In genomic region chr12:88299567-88300101, GRCh38 we compare ENCODE assay signal across 9 cellular contexts.
DNase-seq lines count a peak whose midpoint lies in the region; ATAC-seq, FAIRE-seq and TF ChIP-seq lines count a peak whose summit lies in the region.
"Had no signal": no experiment of that assay in that cellular context is flagged by ENCODE, and none has a peak within 500 bp of the region (broad histone marks: within the 10 kb centered on the region; RNA-seq: fewer than 3 reads in every experiment).

No MANE protein-coding gene starts in this region.

- peak; percentile 66 to 96 for DNase-seq in A549 (ENCODE audit: low read depth in 1 of 2, low spot score in 1 of 2)
- peak; percentile 64 for DNase-seq in RWPE1 (ENCODE audit: low spot score)
- peak; percentile 97 for DNase-seq in fibroblast of peridontal ligament (ENCODE audit: extremely low read depth)
- no peak for DNase-seq in GOT3 (lab: John Stamatoyannopoulos, UW)
- no peak for DNase-seq in posterior cingulate gyrus
- DNase-seq in prostate gland (ENCODE audit: low spot score), result no peak
- DNase-seq: gastrocnemius medialis had no signal

- TF ChIP-seq CTCF in A549 (IDR thresholded peaks at IDR 0.05) (no peak), RWPE1 (conservative IDR thresholded peaks at IDR 0.05; ENCODE audit: low read depth) (no peak), prostate gland (IDR thresholded peaks at IDR 0.05) (no peak)

- TF ChIP-seq RAD21 in A549 (conservative IDR thresholded peaks at IDR 0.05 in 1 of 2, IDR thresholded peaks at IDR 0.05 in 1 of 2), result peak; percentile 26 to 44; a peak in 4 of 5 replicates

- H3K27ac ChIP-seq in A549, result peak overlapping the region; percentile 78 to 84
- H3K27ac ChIP-seq in RWPE1, result no peak overlapping the region
- H3K27ac ChIP-seq in prostate gland, result no peak overlapping the region
- H3K27ac ChIP-seq: gastrocnemius medialis had no signal

- TF ChIP-seq EP300 in A549 (IDR thresholded peaks at IDR 0.05), result peak; percentile 66 to 85; a peak in 3 of 5 replicates

- CTCF ChIA-PET in A549 (lab: Yijun Ruan, JAX) (interaction anchor here (0.8 to 1.8 kb wide), 7 partner anchors 15 to 694 kb away, joined by 3 to 6 read pairs (median 3); partner anchors contain the start of gene KITLG), RWPE1 (lab: Yijun Ruan, JAX) (interaction anchor here (0.6 kb wide), 1 partner anchor 566 kb away, joined by 4 read pairs; no protein-coding TSS in a partner anchor)

- no peaks in the 10 kb centered on the region for H3K36me3 ChIP-seq in prostate gland
- H3K36me3 ChIP-seq: gastrocnemius medialis had no signal

- ATAC-seq in A549, result peak; percentile 95 to 98
- ATAC-seq in GM18867 (IDR thresholded peaks at IDR 0.05; ENCODE audit: unreplicated experiment), result peak; percentile 93
- peak; percentile 95 for ATAC-seq in HG02973 (IDR thresholded peaks at IDR 0.05; ENCODE audit: unreplicated experiment)

- POLR2A ChIA-PET in A549 (lab: Yijun Ruan, JAX) (interaction anchor here (0.7 to 1.3 kb wide), 5 partner anchors 9 to 279 kb away, joined by 3 read pairs; no protein-coding TSS in a partner anchor), RWPE1 (lab: Yijun Ruan, JAX; ENCODE audit: low non-redundant PET) (no interaction called here)

- no peak for TF ChIP-seq POLR2A in A549 (IDR thresholded peaks at IDR 0.05; ENCODE audit: low read length)
- TF ChIP-seq POLR2A in prostate gland (IDR thresholded peaks at IDR 0.05), result no peak

- under 1% methylated on average over 4 of the region's 4 CpGs for WGBS in A549 (ENCODE audit: missing lambda C conversion rate)
- WGBS in prostate gland, result 71% methylated on average over 4 of the region's 4 CpGs

- FAIRE-seq in A549 (lab: Jason Lieb, UNC), result peak; percentile 93

- H3K4me2 ChIP-seq in A549, result peak overlapping the region; percentile 51

- no peaks in the 10 kb centered on the region for H3K27me3 ChIP-seq in prostate gland (replicated peaks; ENCODE audit: insufficient read depth)
- H3K27me3 ChIP-seq: gastrocnemius medialis had no signal

- H3K9me3 ChIP-seq in A549, result peaks cover 2% of the 10 kb centered on the region; the same call in 1 of the 3 replicates
- H3K9me3 ChIP-seq in prostate gland, result no peaks in the 10 kb centered on the region
- H3K9me3 ChIP-seq: gastrocnemius medialis had no signal

- H3K4me1 ChIP-seq in A549, result peaks cover 38% of the 10 kb centered on the region
- H3K4me1 ChIP-seq in prostate gland (replicated peaks), result peaks cover 2% of the 10 kb centered on the region
- H3K4me1 ChIP-seq: gastrocnemius medialis had no signal

- intact Hi-C loops in posterior cingulate gyrus (cut with DNase I), result no loop called here
- intact Hi-C loops in prostate gland (cut with DNase I), result no loop called here

- H3K4me3 ChIP-seq in A549 (no peak overlapping the region), prostate gland (no peak overlapping the region)
- H3K4me3 ChIP-seq: gastrocnemius medialis had no signal

TF ChIP-seq in A549, 52 proteins besides CTCF, POLR2A, EP300 and RAD21 (continues in another document):
- peak; percentile 99 for TF ChIP-seq MAX (IDR thresholded peaks at IDR 0.05)
- peak; percentile 28 to 80; a peak in 3 of 4 replicates for TF ChIP-seq CEBPB (IDR thresholded peaks at IDR 0.05)
- no peak for TF ChIP-seq RNF2 (IDR thresholded peaks at IDR 0.05; ENCODE audit: borderline replicate concordance, low read depth)
- peak; percentile 82; the same call in 1 of the 2 replicates for TF ChIP-seq ZNF302 (CRISPR knock-in tag; IDR thresholded peaks at IDR 0.05)
- peak; percentile 95 for TF ChIP-seq ATOH8 (CRISPR knock-in tag; IDR thresholded peaks at IDR 0.05; ENCODE audit: low read depth)
- TF ChIP-seq NR3C1 (IDR thresholded peaks at IDR 0.05), result no peak
- TF ChIP-seq JUNB (IDR thresholded peaks at IDR 0.05), result peak; percentile 86
- no peak for TF ChIP-seq HMGXB4 (CRISPR knock-in tag; IDR thresholded peaks at IDR 0.05; ENCODE audit: borderline replicate concordance)
- TF ChIP-seq ZC3H11A (IDR thresholded peaks at IDR 0.05), result no peak
- TF ChIP-seq CHD2 (IDR thresholded peaks at IDR 0.05; ENCODE audit: low read length, partially characterized antibody), result no peak
- TF ChIP-seq TFCP2L1 (CRISPR knock-in tag; IDR thresholded peaks at IDR 0.05), result no peak; the same call in 1 of the 2 replicates
- peak; percentile 19; the same call in 1 of the 2 replicates for TF ChIP-seq HOXA7 (CRISPR knock-in tag; IDR thresholded peaks at IDR 0.05)
- TF ChIP-seq USF2 (IDR thresholded peaks at IDR 0.05), result peak; percentile 89
- no peak for TF ChIP-seq POLR2AphosphoS2 (conservative IDR thresholded peaks at IDR 0.05; ENCODE audit: low read length)
- no peak for TF ChIP-seq RFX5 (IDR thresholded peaks at IDR 0.05)
- no peak for TF ChIP-seq CBX2 (IDR thresholded peaks at IDR 0.05; ENCODE audit: borderline replicate concordance, low read depth)
- no peak for TF ChIP-seq TP53 (CRISPR knock-in tag; IDR thresholded peaks at IDR 0.05)
- peak; percentile 87 for TF ChIP-seq ZSCAN20 (CRISPR knock-in tag; IDR thresholded peaks at IDR 0.05)
- no peak for TF ChIP-seq HES2 (IDR thresholded peaks at IDR 0.05)
- no peak for TF ChIP-seq ESRRA (IDR thresholded peaks at IDR 0.05; ENCODE audit: borderline replicate concordance, low read length)
- peak; percentile 91 for TF ChIP-seq GATA3 (IDR thresholded peaks at IDR 0.05; ENCODE audit: borderline replicate concordance)
- peak; percentile 88; the same call in 1 of the 2 replicates for TF ChIP-seq E2F6 (IDR thresholded peaks at IDR 0.05; ENCODE audit: borderline replicate concordance, low read depth)
- TF ChIP-seq ZFP36 (IDR thresholded peaks at IDR 0.05; ENCODE audit: borderline replicate concordance, partially characterized antibody), result no peak
- TF ChIP-seq HOXB13 (CRISPR knock-in tag; IDR thresholded peaks at IDR 0.05; ENCODE audit: low read depth), result peak; percentile 61; the same call in 1 of the 2 replicates
- TF ChIP-seq RARB (CRISPR knock-in tag; IDR thresholded peaks at IDR 0.05), result no peak
- TF ChIP-seq JUN (IDR thresholded peaks at IDR 0.05), result peak; percentile 75 to 76; a peak in 4 of 5 replicates
- TF ChIP-seq CHD4 (IDR thresholded peaks at IDR 0.05; ENCODE audit: borderline replicate concordance), result no peak
- TF ChIP-seq PHF8 (IDR thresholded peaks at IDR 0.05; ENCODE audit: borderline replicate concordance, low read depth), result no peak
- TF ChIP-seq BHLHE40 (IDR thresholded peaks at IDR 0.05; ENCODE audit: low read depth, low read length), result no peak
- peak; percentile 96 for TF ChIP-seq NFE2L2 (conservative IDR thresholded peaks at IDR 0.05; ENCODE audit: low read length)
- TF ChIP-seq KDM1A (IDR thresholded peaks at IDR 0.05; ENCODE audit: low read depth), result no peak
- 0 out of 2 replicates have a peak, but pooled peaks have one; percentile 38 for TF ChIP-seq PBX3 (IDR thresholded peaks at IDR 0.05)

Comparison
In these comparisons a context has a peak if more than half of its experiments do, and no peak if none do; other contexts are left out.
1. DNase-seq: peak in A549 (2 of 2), RWPE1 (single experiment) and fibroblast of peridontal ligament (single experiment); none in GOT3 (single experiment), posterior cingulate gyrus (0 of 10) and prostate gland (single experiment).
2. H3K27ac ChIP-seq: peak in A549 (2 of 2); none in RWPE1 (single experiment) and prostate gland (0 of 2).
3. Peak in every context shown above with its lines, with median percentiles within 50 percentile points of each other: ATAC-seq.